Comparison of ENCODE assay signal across 8 cellular contexts in genomic region chr1:198157241-198157846, GRCh38. TPM values are rescaled to one million over a fixed set of nuclear protein-coding genes. Genes with fewer than 3 reads are reported as not detected.
A peak's percentile ranks its signal among the peaks of the same experiment; 100 is the strongest.
DNase-seq lines count a peak whose midpoint lies in the region; ATAC-seq and TF ChIP-seq lines count a peak whose summit lies in the region.

No MANE protein-coding gene starts in this region.

- no peaks in the 10 kb centered on the region for H4K20me1 ChIP-seq in GM23338 (replicated peaks; ENCODE audit: insufficient read depth)

- peak overlapping the region; percentile 84 for H3K27ac ChIP-seq in GM23338 (ENCODE audit: low read depth)

- peak overlapping the region; percentile 91 for H3K27ac Mint-ChIP-seq in GM23338
- peak overlapping the region; percentile 96 for H3K27ac Mint-ChIP-seq in activated T-helper 2 cell treated with anti-CD3 and anti-CD28 coated beads, Interferon-gamma antibody, Interleukin-2, Interleukin-4, amounts not matched to agents 10 μg/mL and 5 μg/mL and 100 μg/mL, durations not matched to agents 14 hours and 24 hours and 36 hours
- peak overlapping the region; percentile 96 to 100 (median 99) for H3K27ac Mint-ChIP-seq in naive thymus-derived CD8-positive, alpha-beta T cell
- H3K27ac Mint-ChIP-seq in stimulated activated naive B cell treated with anti-CD40 and anti-IgM and Interleukin-4, amounts not matched to agents 10 μg/mL and 1 μg/mL and 100 μg/mL, for 72 hours, result peak overlapping the region; percentile 97

- H3K36me3 ChIP-seq in GM23338 (ENCODE audit: insufficient read depth), result no peaks in the 10 kb centered on the region

- peak; percentile 91 for DNase-seq in Daoy (ENCODE audit: low read depth)
- DNase-seq in GM23338 (ENCODE audit: low spot score), result peak; percentile 97
- DNase-seq in Kasumi-1 (lab: John Stamatoyannopoulos, UW), result peak; percentile 85 to 93
- peak; percentile 93 for DNase-seq in RPMI8226
- DNase-seq in activated T-helper 2 cell treated with anti-CD3 and anti-CD28 coated beads, Interferon-gamma antibody, Interleukin-2, Interleukin-4, amounts not matched to agents 10 μg/mL and 5 μg/mL and 100 μg/mL, durations not matched to agents 14 hours and 24 hours and 36 hours (ENCODE audit: low spot score), result peak; percentile 79
- peak; percentile 94 for DNase-seq in fibroblast of mammary gland (ENCODE audit: low read depth)
- peak; percentile 63 to 87 (median 78) for DNase-seq in naive thymus-derived CD8-positive, alpha-beta T cell
- DNase-seq in stimulated activated naive B cell treated with anti-CD40 and anti-IgM and Interleukin-4, amounts not matched to agents 10 μg/mL and 1 μg/mL and 100 μg/mL, for 72 hours, result peak; percentile 78

- peak overlapping the region; percentile 89 for H3K4me3 Mint-ChIP-seq in GM23338
- H3K4me3 Mint-ChIP-seq in activated T-helper 2 cell treated with anti-CD3 and anti-CD28 coated beads, Interferon-gamma antibody, Interleukin-2, Interleukin-4, amounts not matched to agents 10 μg/mL and 5 μg/mL and 100 μg/mL, durations not matched to agents 14 hours and 24 hours and 36 hours (ENCODE audit: low read depth), result peak overlapping the region; percentile 99
- H3K4me3 Mint-ChIP-seq in naive thymus-derived CD8-positive, alpha-beta T cell, result peak overlapping the region; percentile 94 to 100 (median 100)
- H3K4me3 Mint-ChIP-seq in stimulated activated naive B cell treated with anti-CD40 and anti-IgM and Interleukin-4, amounts not matched to agents 10 μg/mL and 1 μg/mL and 100 μg/mL, for 72 hours, result peak overlapping the region; percentile 92 to 99

- ATAC-seq in GM23338, result peak; percentile 67
- peak; percentile 55 to 56 for ATAC-seq in naive thymus-derived CD8-positive, alpha-beta T cell
- ATAC-seq in stimulated activated naive B cell treated with anti-CD40 and anti-IgM and Interleukin-4, amounts not matched to agents 10 μg/mL and 1 μg/mL and 100 μg/mL, for 72 hours (replicated peaks), result peak; percentile 57 to 59

- H3K27me3 Mint-ChIP-seq in GM23338 (ENCODE audit: insufficient read depth, low read depth, poor library complexity), result peaks cover 1% of the 10 kb centered on the region
- no peaks in the 10 kb centered on the region for H3K27me3 Mint-ChIP-seq in activated T-helper 2 cell treated with anti-CD3 and anti-CD28 coated beads, Interferon-gamma antibody, Interleukin-2, Interleukin-4, amounts not matched to agents 10 μg/mL and 5 μg/mL and 100 μg/mL, durations not matched to agents 14 hours and 24 hours and 36 hours (ENCODE audit: low read depth)
- no peaks in the 10 kb centered on the region for H3K27me3 Mint-ChIP-seq in naive thymus-derived CD8-positive, alpha-beta T cell
- no peaks in the 10 kb centered on the region for H3K27me3 Mint-ChIP-seq in stimulated activated naive B cell treated with anti-CD40 and anti-IgM and Interleukin-4, amounts not matched to agents 10 μg/mL and 1 μg/mL and 100 μg/mL, for 72 hours

- POLR2A ChIA-PET in naive thymus-derived CD8-positive, alpha-beta T cell (lab: Charles Lee), result interaction anchor here (0.6 to 4.4 kb wide), 13 partner anchors 11 to 548 kb away, joined by 3 to 54 read pairs (median 6); partner anchors contain the start of genes DENND1B and PTPRC

- H3K9me3 Mint-ChIP-seq in GM23338, result no peaks in the 10 kb centered on the region; the same call in 2 of the 3 replicates
- no peaks in the 10 kb centered on the region for H3K9me3 Mint-ChIP-seq in activated T-helper 2 cell treated with anti-CD3 and anti-CD28 coated beads, Interferon-gamma antibody, Interleukin-2, Interleukin-4, amounts not matched to agents 10 μg/mL and 5 μg/mL and 100 μg/mL, durations not matched to agents 14 hours and 24 hours and 36 hours
- no peaks in the 10 kb centered on the region for H3K9me3 Mint-ChIP-seq in naive thymus-derived CD8-positive, alpha-beta T cell
- no peaks in the 10 kb centered on the region for H3K9me3 Mint-ChIP-seq in stimulated activated naive B cell treated with anti-CD40 and anti-IgM and Interleukin-4, amounts not matched to agents 10 μg/mL and 1 μg/mL and 100 μg/mL, for 72 hours

- H3K4me3 ChIP-seq in GM23338 (peak overlapping the region; percentile 84), fibroblast of mammary gland (ENCODE audit: control insufficient read depth, low read depth, low read length) (peak overlapping the region; percentile 60)

- H3K4me1 ChIP-seq in GM23338 (ENCODE audit: insufficient read depth), result peaks cover 22% of the 10 kb centered on the region

- H2AFZ ChIP-seq in GM23338, result peak overlapping the region; percentile 70; the same call in 1 of the 2 replicates

- peaks cover 31% of the 10 kb centered on the region for H3K4me1 Mint-ChIP-seq in GM23338
- peaks cover 36% of the 10 kb centered on the region for H3K4me1 Mint-ChIP-seq in activated T-helper 2 cell treated with anti-CD3 and anti-CD28 coated beads, Interferon-gamma antibody, Interleukin-2, Interleukin-4, amounts not matched to agents 10 μg/mL and 5 μg/mL and 100 μg/mL, durations not matched to agents 14 hours and 24 hours and 36 hours (ENCODE audit: low read depth)
- H3K4me1 Mint-ChIP-seq in naive thymus-derived CD8-positive, alpha-beta T cell, result peaks cover 19 to 58% (median 38%) of the 10 kb centered on the region in 4 donors
- peaks cover 17 to 35% of the 10 kb centered on the region in 2 donors for H3K4me1 Mint-ChIP-seq in stimulated activated naive B cell treated with anti-CD40 and anti-IgM and Interleukin-4, amounts not matched to agents 10 μg/mL and 1 μg/mL and 100 μg/mL, for 72 hours

- TF ChIP-seq CTCF in GM23338 (conservative IDR thresholded peaks at IDR 0.05; ENCODE audit: low read depth in 2 of 2) (no peak), fibroblast of mammary gland (conservative IDR thresholded peaks at IDR 0.05; ENCODE audit: control insufficient read depth, insufficient read depth, low read depth, low read length) (no peak)

- peaks cover 38% of the 10 kb centered on the region for H3K79me2 ChIP-seq in GM23338 (replicated peaks; ENCODE audit: insufficient read depth)

- H3K27me3 ChIP-seq in GM23338 (ENCODE audit: insufficient read depth), result no peaks in the 10 kb centered on the region

- no peaks in the 10 kb centered on the region for H3K9me2 ChIP-seq in GM23338 (ENCODE audit: insufficient read depth)

- H3F3A ChIP-seq in GM23338 (replicated peaks; ENCODE audit: low read depth), result no peaks in the 10 kb centered on the region

- intact Hi-C loops in activated T-helper 2 cell treated with anti-CD3 and anti-CD28 coated beads, Interferon-gamma antibody, Interleukin-2, Interleukin-4, amounts not matched to agents 10 μg/mL and 5 μg/mL and 100 μg/mL, durations not matched to agents 14 hours and 24 hours and 36 hours (cut with micrococcal nuclease), result loop anchor here (1.0 to 10.0 kb wide), 9 partner anchors 101 to 633 kb away; no protein-coding TSS in a partner anchor

- no peaks in the 10 kb centered on the region for H3K36me3 Mint-ChIP-seq in GM23338 (ENCODE audit: low read depth)
- peaks cover 11% of the 10 kb centered on the region for H3K36me3 Mint-ChIP-seq in activated T-helper 2 cell treated with anti-CD3 and anti-CD28 coated beads, Interferon-gamma antibody, Interleukin-2, Interleukin-4, amounts not matched to agents 10 μg/mL and 5 μg/mL and 100 μg/mL, durations not matched to agents 14 hours and 24 hours and 36 hours (ENCODE audit: low read depth)
- H3K36me3 Mint-ChIP-seq in naive thymus-derived CD8-positive, alpha-beta T cell, result peaks cover 0 to 5% (median 0%) of the 10 kb centered on the region in 3 donors
- H3K36me3 Mint-ChIP-seq in stimulated activated naive B cell treated with anti-CD40 and anti-IgM and Interleukin-4, amounts not matched to agents 10 μg/mL and 1 μg/mL and 100 μg/mL, for 72 hours, result peaks cover 2 to 7% of the 10 kb centered on the region in 2 donors

- H3K4me2 ChIP-seq in GM23338, result peak overlapping the region; percentile 79

TF ChIP-seq in GM23338, 12 proteins besides CTCF, POLR2A, EP300 and RAD21:
- TF ChIP-seq POLR2AphosphoS5 (IDR thresholded peaks at IDR 0.05; ENCODE audit: low read depth), result peak; percentile 70
- TF ChIP-seq REST (IDR thresholded peaks at IDR 0.05; ENCODE audit: unreplicated experiment), result no peak

RNA-seq across cellular contexts. Expression of gene NEK7, which starts 0.5 kb away (rescaled TPM):
- 46.1 and 59.3 TPM in 2 replicates for total RNA-seq in Daoy (2014; rRNA removed; shearing (Covaris generic))
- total RNA-seq in GM23338 (2014; rRNA removed; shearing (Covaris generic)), result 15.3 and 18.6 TPM in 2 replicates
- 3.2 and 4.8 TPM in 2 replicates for polyA plus RNA-seq in GM23338 (2016; fragmentation: Nextera tagmentation; extraction: Ambion mirVana)
- 105 and 118 TPM in 2 replicates for total RNA-seq in activated T-helper 2 cell treated with anti-CD3 and anti-CD28 coated beads, Interferon-gamma antibody, Interleukin-2, Interleukin-4, amounts not matched to agents 10 μg/mL and 5 μg/mL and 100 μg/mL, durations not matched to agents 14 hours and 24 hours and 36 hours
- 10 to 100 TPM; 46.2 to 58.2 TPM for total RNA-seq in naive thymus-derived CD8-positive, alpha-beta T cell
- 10 to 100 TPM; 21.6 to 44.5 (median 39.2) TPM for polyA plus RNA-seq in naive thymus-derived CD8-positive, alpha-beta T cell

Comparison
In these comparisons a context has a peak if more than half of its experiments do, and no peak if none do; other contexts are left out.
1. Peak in every context shown above with its lines: DNase-seq, ATAC-seq, H3K4me3 ChIP-seq and H3K27ac ChIP-seq.